ENCODE assay signal across 8 cellular contexts in the genomic region with DNA sequence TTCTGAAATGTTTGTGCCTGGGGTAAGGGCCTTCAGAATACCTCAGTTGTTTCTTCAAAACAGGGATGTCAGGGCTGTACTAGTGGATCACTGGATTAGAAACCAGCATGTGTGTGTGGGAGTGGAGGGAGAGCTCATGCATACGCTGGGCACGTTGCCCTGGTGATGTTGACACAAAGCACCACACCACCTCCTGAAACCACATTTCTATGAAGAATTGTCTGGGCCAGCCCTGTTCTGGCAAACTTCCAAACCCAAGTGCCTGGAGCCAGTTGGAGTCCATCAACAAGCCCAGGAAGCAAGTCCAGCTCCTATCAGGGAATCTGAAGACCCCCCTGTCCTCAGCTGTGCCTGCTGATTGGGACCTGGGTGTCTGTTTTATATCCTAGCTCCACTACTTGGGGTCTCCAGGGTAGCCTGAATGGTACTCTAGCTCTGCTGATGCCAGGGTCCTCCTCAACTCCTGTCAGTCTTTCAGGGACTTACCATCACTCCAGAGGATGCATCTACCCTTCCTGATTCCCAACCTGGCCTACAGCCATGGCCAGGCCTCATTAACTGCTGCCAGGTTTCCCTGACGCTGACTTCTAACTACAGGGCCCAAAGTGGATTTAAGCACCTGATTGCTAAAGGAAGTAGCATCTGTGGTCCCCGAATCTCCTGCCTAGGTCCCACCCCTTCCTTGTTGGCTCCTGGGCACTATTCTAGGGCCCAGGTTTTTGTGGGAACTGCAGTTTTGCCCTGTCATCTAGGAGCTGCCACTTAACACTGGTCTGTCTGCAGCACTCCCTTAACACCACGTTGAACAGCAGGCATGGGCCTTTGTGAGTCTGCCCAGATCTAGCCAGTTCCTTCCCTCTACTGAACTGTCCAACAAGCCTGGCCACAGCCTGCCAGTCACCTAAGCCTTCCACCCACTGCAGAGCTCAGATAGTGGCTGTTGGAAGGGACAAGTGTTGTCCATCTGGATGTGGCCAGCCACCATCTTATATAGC. TPM values are rescaled to one million over a fixed set of nuclear protein-coding genes. Genes with fewer than 3 reads are reported as not detected.
DNase-seq lines count a peak whose midpoint lies in the region; ATAC-seq and TF ChIP-seq lines count a peak whose summit lies in the region.

No MANE protein-coding gene starts in this region.

- POLR2A ChIA-PET in CD4-positive, alpha-beta memory T cell (lab: Charles Lee; ENCODE audit: partially characterized antibody): no interaction called here
- POLR2A ChIA-PET in HEK293 (lab: Yijun Ruan, JAX): no interaction called here

- ATAC-seq in stimulated activated naive CD8-positive, alpha-beta T cell treated with anti-CD3 and anti-CD28 coated beads, Interleukin-15, Interleukin-2, amounts not matched to agents 100 U/mL and 50 U/mL, for 24 hours: peak; percentile 56
- ATAC-seq in GM21528 (IDR thresholded peaks at IDR 0.05; ENCODE audit: low FRiP score, unreplicated experiment) (no peak), GM18861 (IDR thresholded peaks at IDR 0.05; ENCODE audit: unreplicated experiment) (no peak)

- H3K27ac ChIP-seq in CD4-positive, alpha-beta memory T cell (ENCODE audit: low read depth, low read length): no peak overlapping the region
- peak overlapping the region; percentile 25; the same call in 1 of the 2 replicates for H3K27ac ChIP-seq in HEK293 (ENCODE audit: extremely low read depth, low read depth, low read length)

- H3K36me3 ChIP-seq in CD4-positive, alpha-beta memory T cell (ENCODE audit: insufficient read depth, low read length): no peaks in the 10 kb centered on the region
- no peaks in the 10 kb centered on the region for H3K36me3 ChIP-seq in HEK293 (ENCODE audit: control insufficient read depth in 2 of 2, insufficient read depth in 1 of 2, low read length in 2 of 2)

- no peak for TF ChIP-seq CTCF in HEK293 (tag by site-specific recombination; IDR thresholded peaks at IDR 0.05)

- peak overlapping the region in 6 of 8 donors; percentile 17 to 46 (median 26) for H3K4me3 Mint-ChIP-seq in CD4-positive, alpha-beta memory T cell

- H3K4me3 ChIP-seq in CD4-positive, alpha-beta memory T cell (ENCODE audit: low read length in 2 of 2): no peak overlapping the region
- no peak overlapping the region for H3K4me3 ChIP-seq in HEK293 (ENCODE audit: low read depth, low read length)

- H3K27ac Mint-ChIP-seq in CD4-positive, alpha-beta memory T cell: peak overlapping the region in 5 of 7 donors; percentile 69 to 85 (median 78)

- H3K27me3 Mint-ChIP-seq in CD4-positive, alpha-beta memory T cell: no peaks in the 10 kb centered on the region

- H3K36me3 Mint-ChIP-seq in CD4-positive, alpha-beta memory T cell: no peaks in the 10 kb centered on the region

- intact Hi-C loops in CD4-positive, alpha-beta memory T cell (cut with micrococcal nuclease): no loop called here

- CTCF ChIA-PET in CD4-positive, alpha-beta memory T cell (lab: Charles Lee; ENCODE audit: partially characterized antibody): interaction anchor here (1.3 to 2.2 kb wide), 2 partner anchors 18 to 65 kb away, joined by 3 to 6 read pairs; no protein-coding TSS in a partner anchor
- CTCF ChIA-PET in HEK293 (lab: Yijun Ruan, JAX): interaction anchor here (0.6 to 1.3 kb wide), 4 partner anchors 8 to 546 kb away, joined by 3 to 5 read pairs (median 4); a partner anchor contains a TSS

- H3K27me3 ChIP-seq in CD4-positive, alpha-beta memory T cell (ENCODE audit: insufficient read depth, low read length): no peaks in the 10 kb centered on the region

- DNase-seq in CD4-positive, alpha-beta memory T cell: peak in 4 of 5 donors; percentile 10 to 53 (median 32)
- DNase-seq in NCI-H2196 (lab: John Stamatoyannopoulos, UW; ENCODE audit: unreplicated experiment) (peak; percentile 95), anterior cingulate cortex (lab: John Stamatoyannopoulos, UW) (peak in 38 of 58 donors; percentile 3 to 78 (median 29)), hepatic stellate cell (ENCODE audit: low spot score) (peak; percentile 83)
- DNase-seq in stimulated activated naive CD8-positive, alpha-beta T cell treated with anti-CD3 and anti-CD28 coated beads, Interleukin-15, Interleukin-2, amounts not matched to agents 100 U/mL and 50 U/mL, for 24 hours: peak; percentile 27

- H3K9me3 ChIP-seq in CD4-positive, alpha-beta memory T cell (ENCODE audit: control insufficient read depth in 1 of 2, low read length in 2 of 2): no peaks in the 10 kb centered on the region
- H3K9me3 ChIP-seq in HEK293 (ENCODE audit: control insufficient read depth, insufficient read depth, low read depth, low read length): no peaks in the 10 kb centered on the region

- peaks cover 0 to 2% (median 0%) of the 10 kb centered on the region in 8 donors for H3K9me3 Mint-ChIP-seq in CD4-positive, alpha-beta memory T cell

- peaks cover 10 to 17% (median 16%) of the 10 kb centered on the region in 4 donors for H3K4me1 Mint-ChIP-seq in CD4-positive, alpha-beta memory T cell

- peaks cover 12% of the 10 kb centered on the region for H3K4me1 ChIP-seq in CD4-positive, alpha-beta memory T cell (ENCODE audit: insufficient read depth, low read length)
- peaks cover 17% of the 10 kb centered on the region for H3K4me1 ChIP-seq in HEK293 (ENCODE audit: control insufficient read depth, insufficient read depth, low read length)

TF ChIP-seq in HEK293, 187 proteins besides CTCF, POLR2A, EP300 and RAD21 (continues in another document):
- TF ChIP-seq ZEB2 (tag by site-specific recombination; IDR thresholded peaks at IDR 0.05): peak; percentile 35; the same call in 1 of the 2 replicates
- TF ChIP-seq, protein P1, sequence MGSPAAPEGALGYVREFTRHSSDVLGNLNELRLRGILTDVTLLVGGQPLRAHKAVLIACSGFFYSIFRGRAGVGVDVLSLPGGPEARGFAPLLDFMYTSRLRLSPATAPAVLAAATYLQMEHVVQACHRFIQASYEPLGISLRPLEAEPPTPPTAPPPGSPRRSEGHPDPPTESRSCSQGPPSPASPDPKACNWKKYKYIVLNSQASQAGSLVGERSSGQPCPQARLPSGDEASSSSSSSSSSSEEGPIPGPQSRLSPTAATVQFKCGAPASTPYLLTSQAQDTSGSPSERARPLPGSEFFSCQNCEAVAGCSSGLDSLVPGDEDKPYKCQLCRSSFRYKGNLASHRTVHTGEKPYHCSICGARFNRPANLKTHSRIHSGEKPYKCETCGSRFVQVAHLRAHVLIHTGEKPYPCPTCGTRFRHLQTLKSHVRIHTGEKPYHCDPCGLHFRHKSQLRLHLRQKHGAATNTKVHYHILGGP (tag by site-specific recombination; IDR thresholded peaks at IDR 0.05): no peak
- no peak for TF ChIP-seq ZNF157 (tag by site-specific recombination; IDR thresholded peaks at IDR 0.05)
- no peak for TF ChIP-seq ZNF37A (tag by site-specific recombination; IDR thresholded peaks at IDR 0.05)
- no peak for TF ChIP-seq ZNF548 (tag by site-specific recombination; IDR thresholded peaks at IDR 0.05)
- no peak for TF ChIP-seq ZNF501 (tag by site-specific recombination; IDR thresholded peaks at IDR 0.05)
- no peak for TF ChIP-seq SCRT1 (tag by site-specific recombination; IDR thresholded peaks at IDR 0.05; ENCODE audit: borderline replicate concordance)
- TF ChIP-seq BCL11B (tag by site-specific recombination; IDR thresholded peaks at IDR 0.05; ENCODE audit: low read depth): no peak
- peak; percentile 71 for TF ChIP-seq EGR2 (tag by site-specific recombination; IDR thresholded peaks at IDR 0.05; ENCODE audit: low read depth)
- TF ChIP-seq, protein P2, sequence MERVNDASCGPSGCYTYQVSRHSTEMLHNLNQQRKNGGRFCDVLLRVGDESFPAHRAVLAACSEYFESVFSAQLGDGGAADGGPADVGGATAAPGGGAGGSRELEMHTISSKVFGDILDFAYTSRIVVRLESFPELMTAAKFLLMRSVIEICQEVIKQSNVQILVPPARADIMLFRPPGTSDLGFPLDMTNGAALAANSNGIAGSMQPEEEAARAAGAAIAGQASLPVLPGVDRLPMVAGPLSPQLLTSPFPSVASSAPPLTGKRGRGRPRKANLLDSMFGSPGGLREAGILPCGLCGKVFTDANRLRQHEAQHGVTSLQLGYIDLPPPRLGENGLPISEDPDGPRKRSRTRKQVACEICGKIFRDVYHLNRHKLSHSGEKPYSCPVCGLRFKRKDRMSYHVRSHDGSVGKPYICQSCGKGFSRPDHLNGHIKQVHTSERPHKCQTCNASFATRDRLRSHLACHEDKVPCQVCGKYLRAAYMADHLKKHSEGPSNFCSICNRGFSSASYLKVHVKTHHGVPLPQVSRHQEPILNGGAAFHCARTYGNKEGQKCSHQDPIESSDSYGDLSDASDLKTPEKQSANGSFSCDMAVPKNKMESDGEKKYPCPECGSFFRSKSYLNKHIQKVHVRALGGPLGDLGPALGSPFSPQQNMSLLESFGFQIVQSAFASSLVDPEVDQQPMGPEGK (tag by site-specific recombination; IDR thresholded peaks at IDR 0.05): peak; percentile 44
- TF ChIP-seq, protein P3, sequence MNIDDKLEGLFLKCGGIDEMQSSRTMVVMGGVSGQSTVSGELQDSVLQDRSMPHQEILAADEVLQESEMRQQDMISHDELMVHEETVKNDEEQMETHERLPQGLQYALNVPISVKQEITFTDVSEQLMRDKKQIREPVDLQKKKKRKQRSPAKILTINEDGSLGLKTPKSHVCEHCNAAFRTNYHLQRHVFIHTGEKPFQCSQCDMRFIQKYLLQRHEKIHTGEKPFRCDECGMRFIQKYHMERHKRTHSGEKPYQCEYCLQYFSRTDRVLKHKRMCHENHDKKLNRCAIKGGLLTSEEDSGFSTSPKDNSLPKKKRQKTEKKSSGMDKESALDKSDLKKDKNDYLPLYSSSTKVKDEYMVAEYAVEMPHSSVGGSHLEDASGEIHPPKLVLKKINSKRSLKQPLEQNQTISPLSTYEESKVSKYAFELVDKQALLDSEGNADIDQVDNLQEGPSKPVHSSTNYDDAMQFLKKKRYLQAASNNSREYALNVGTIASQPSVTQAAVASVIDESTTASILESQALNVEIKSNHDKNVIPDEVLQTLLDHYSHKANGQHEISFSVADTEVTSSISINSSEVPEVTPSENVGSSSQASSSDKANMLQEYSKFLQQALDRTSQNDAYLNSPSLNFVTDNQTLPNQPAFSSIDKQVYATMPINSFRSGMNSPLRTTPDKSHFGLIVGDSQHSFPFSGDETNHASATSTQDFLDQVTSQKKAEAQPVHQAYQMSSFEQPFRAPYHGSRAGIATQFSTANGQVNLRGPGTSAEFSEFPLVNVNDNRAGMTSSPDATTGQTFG (tag by site-specific recombination; IDR thresholded peaks at IDR 0.05; ENCODE audit: borderline replicate concordance): no peak
- TF ChIP-seq MZF1 (tag by site-specific recombination; IDR thresholded peaks at IDR 0.05; ENCODE audit: borderline replicate concordance): peak; percentile 28; the same call in 1 of the 2 replicates

RNA-seq across cellular contexts. Expression of a gene that starts 45.5 kb away (rescaled TPM):
- total RNA-seq in CD4-positive, alpha-beta memory T cell: 1 to 10 TPM; 3.7 to 4.1 TPM
- polyA plus RNA-seq in CD4-positive, alpha-beta memory T cell: 1 to 10 TPM; 2.4 to 2.5 TPM

Comparison
In these comparisons a context has a peak if more than half of its experiments do, and no peak if none do; other contexts are left out.
1. DNase-seq: peak in every context shown above with its lines; median percentile 95 in NCI-H2196; 83 in hepatic stellate cell; 32 in CD4-positive, alpha-beta memory T cell; 29 in anterior cingulate cortex; 27 in stimulated activated naive CD8-positive, alpha-beta T cell treated with anti-CD3 and anti-CD28 coated beads, Interleukin-15, Interleukin-2, amounts not matched to agents 100 U/mL and 50 U/mL, for 24 hours.